Comparison of ENCODE assay signal across 15 cellular contexts in genomic region chr17:7413346-7413985, GRCh38. TPM values are rescaled to one million over a fixed set of nuclear protein-coding genes. Genes with fewer than 3 reads are reported as not detected.
DNase-seq lines count a peak whose midpoint lies in the region; ATAC-seq and TF ChIP-seq lines count a peak whose summit lies in the region.
"Had no signal": no experiment of that assay in that cellular context is flagged by ENCODE, and none has a peak within 500 bp of the region (broad histone marks: within the 10 kb centered on the region; RNA-seq: fewer than 3 reads in every experiment).

No MANE protein-coding gene starts in this region.

- no peak overlapping the region for H3K27ac Mint-ChIP-seq in activated CD8-positive, alpha-beta T cell treated with anti-CD3 and anti-CD28 coated beads for 36 hours
- H3K27ac Mint-ChIP-seq in activated CD8-positive, alpha-beta T cell treated with anti-CD3 and anti-CD28 coated beads, Interleukin-2, amount 10 ng/mL, durations not matched to agents 7 days and 5 days = no peak overlapping the region
- H3K27ac Mint-ChIP-seq in T-helper 2 cell treated with Interferon-gamma antibody and Interleukin-4, amounts not matched to agents 5 μg/mL and 100 μg/mL, for 36 hours = no peak overlapping the region

- ATAC-seq in activated CD8-positive, alpha-beta T cell treated with anti-CD3 and anti-CD28 coated beads for 36 hours = peak; percentile 27
- no peak for ATAC-seq in activated CD8-positive, alpha-beta T cell treated with anti-CD3 and anti-CD28 coated beads, Interleukin-2, amount 10 ng/mL, durations not matched to agents 7 days and 5 days
- ATAC-seq: left lobe of liver had no signal

- CTCF ChIA-PET in activated CD8-positive, alpha-beta T cell treated with anti-CD3 and anti-CD28 coated beads for 36 hours (lab: Charles Lee) = interaction anchor here (1.0 kb wide), 1 partner anchor 16 kb away, joined by 4 read pairs; no protein-coding TSS in a partner anchor
- CTCF ChIA-PET in activated CD8-positive, alpha-beta T cell treated with anti-CD3 and anti-CD28 coated beads, Interleukin-2, amount 10 ng/mL, durations not matched to agents 7 days and 5 days (lab: Charles Lee) = no interaction called here

- no peak overlapping the region for H3K4me3 Mint-ChIP-seq in activated CD8-positive, alpha-beta T cell treated with anti-CD3 and anti-CD28 coated beads for 36 hours
- no peak overlapping the region for H3K4me3 Mint-ChIP-seq in activated CD8-positive, alpha-beta T cell treated with anti-CD3 and anti-CD28 coated beads, Interleukin-2, amount 10 ng/mL, durations not matched to agents 7 days and 5 days
- no peak overlapping the region for H3K4me3 Mint-ChIP-seq in T-helper 2 cell treated with Interferon-gamma antibody and Interleukin-4, amounts not matched to agents 5 μg/mL and 100 μg/mL, for 36 hours
- H3K4me3 Mint-ChIP-seq: nephron had no signal

- intact Hi-C loops in activated CD8-positive, alpha-beta T cell treated with anti-CD3 and anti-CD28 coated beads for 36 hours (cut with micrococcal nuclease) = no loop called here

- no peaks in the 10 kb centered on the region for H3K27me3 Mint-ChIP-seq in activated CD8-positive, alpha-beta T cell treated with anti-CD3 and anti-CD28 coated beads for 36 hours
- no peaks in the 10 kb centered on the region for H3K27me3 Mint-ChIP-seq in activated CD8-positive, alpha-beta T cell treated with anti-CD3 and anti-CD28 coated beads, Interleukin-2, amount 10 ng/mL, durations not matched to agents 7 days and 5 days (ENCODE audit: low read depth)
- H3K27me3 Mint-ChIP-seq in T-helper 2 cell treated with Interferon-gamma antibody and Interleukin-4, amounts not matched to agents 5 μg/mL and 100 μg/mL, for 36 hours (ENCODE audit: low read depth) = peaks cover 7% of the 10 kb centered on the region

- H3K36me3 Mint-ChIP-seq in activated CD8-positive, alpha-beta T cell treated with anti-CD3 and anti-CD28 coated beads for 36 hours (ENCODE audit: low read depth) = no peaks in the 10 kb centered on the region
- H3K36me3 Mint-ChIP-seq in activated CD8-positive, alpha-beta T cell treated with anti-CD3 and anti-CD28 coated beads, Interleukin-2, amount 10 ng/mL, durations not matched to agents 7 days and 5 days (ENCODE audit: low read depth) = no peaks in the 10 kb centered on the region
- no peaks in the 10 kb centered on the region for H3K36me3 Mint-ChIP-seq in T-helper 2 cell treated with Interferon-gamma antibody and Interleukin-4, amounts not matched to agents 5 μg/mL and 100 μg/mL, for 36 hours (ENCODE audit: low read depth)

- DNase-seq in activated CD8-positive, alpha-beta T cell treated with anti-CD3 and anti-CD28 coated beads for 36 hours = no peak
- no peak for DNase-seq in activated CD8-positive, alpha-beta T cell treated with anti-CD3 and anti-CD28 coated beads, Interleukin-2, amount 10 ng/mL, durations not matched to agents 7 days and 5 days
- peak; percentile 40 for DNase-seq in amniotic epithelial cell (ENCODE audit: low read depth)
- DNase-seq in fibroblast of villous mesenchyme (ENCODE audit: low read depth) = peak; percentile 69
- no peak for DNase-seq in NCI-H2107 (lab: John Stamatoyannopoulos, UW)
- DNase-seq in NCI-H446 treated with DMSO at 0.1 percent for 48 hours (lab: John Stamatoyannopoulos, UW) = no peak
- DNase-seq in T-helper 2 cell treated with Interferon-gamma antibody and Interleukin-4, amounts not matched to agents 5 μg/mL and 100 μg/mL, for 36 hours (ENCODE audit: low spot score) = no peak
- DNase-seq: activated naive CD4-positive, alpha-beta T cell treated with anti-CD3 and anti-CD28 coated beads, Interleukin-2, amount 50 U/mL, for 16 hours; Caco-2; NCI-H526; stimulated activated naive CD4-positive, alpha-beta T cell had no signal

- POLR2A ChIA-PET in activated CD8-positive, alpha-beta T cell treated with anti-CD3 and anti-CD28 coated beads for 36 hours (lab: Charles Lee) = interaction anchor here (0.8 to 1.8 kb wide), 2 partner anchors 11 to 22 kb away, joined by 3 to 6 read pairs; partner anchors contain the start of gene TMEM102
- POLR2A ChIA-PET in activated CD8-positive, alpha-beta T cell treated with anti-CD3 and anti-CD28 coated beads, Interleukin-2, amount 10 ng/mL, durations not matched to agents 7 days and 5 days (lab: Charles Lee) = interaction anchor here (1.1 kb wide), 1 partner anchor 9 kb away, joined by 3 read pairs; the partner anchor contains the start of gene TMEM256

- TF ChIP-seq CTCF in activated CD8-positive, alpha-beta T cell treated with anti-CD3 and anti-CD28 coated beads for 36 hours (IDR thresholded peaks at IDR 0.05) = no peak
- no peak for TF ChIP-seq CTCF in fibroblast of villous mesenchyme (IDR thresholded peaks at IDR 0.05; ENCODE audit: insufficient read depth, low read depth, low read length)

- no peaks in the 10 kb centered on the region for H3K9me3 Mint-ChIP-seq in activated CD8-positive, alpha-beta T cell treated with anti-CD3 and anti-CD28 coated beads for 36 hours
- no peaks in the 10 kb centered on the region for H3K9me3 Mint-ChIP-seq in activated CD8-positive, alpha-beta T cell treated with anti-CD3 and anti-CD28 coated beads, Interleukin-2, amount 10 ng/mL, durations not matched to agents 7 days and 5 days (ENCODE audit: insufficient read depth)
- H3K9me3 Mint-ChIP-seq in T-helper 2 cell treated with Interferon-gamma antibody and Interleukin-4, amounts not matched to agents 5 μg/mL and 100 μg/mL, for 36 hours = no peaks in the 10 kb centered on the region
- H3K9me3 Mint-ChIP-seq: nephron had no signal

- H3K4me1 Mint-ChIP-seq in activated CD8-positive, alpha-beta T cell treated with anti-CD3 and anti-CD28 coated beads for 36 hours (ENCODE audit: low read depth) = peaks cover 4% of the 10 kb centered on the region
- H3K4me1 Mint-ChIP-seq in activated CD8-positive, alpha-beta T cell treated with anti-CD3 and anti-CD28 coated beads, Interleukin-2, amount 10 ng/mL, durations not matched to agents 7 days and 5 days (ENCODE audit: low read depth) = no peaks in the 10 kb centered on the region
- no peaks in the 10 kb centered on the region for H3K4me1 Mint-ChIP-seq in T-helper 2 cell treated with Interferon-gamma antibody and Interleukin-4, amounts not matched to agents 5 μg/mL and 100 μg/mL, for 36 hours (ENCODE audit: low read depth)

- peak overlapping the region; percentile 9 for H3K27ac ChIP-seq in temporal lobe (ENCODE audit: low read depth, low read length)

- H3K4me3 ChIP-seq in fibroblast of villous mesenchyme (ENCODE audit: low read depth, low read length) = no peak overlapping the region

RNA-seq across cellular contexts. Expression of gene NLGN2, which starts 5.8 kb away (rescaled TPM):
- total RNA-seq in activated CD8-positive, alpha-beta T cell treated with anti-CD3 and anti-CD28 coated beads for 36 hours = 10 to 100 TPM in 1 of 2 experiments, 1 to 10 TPM in 1; 9.4 to 10.9 TPM
- 1 to 10 TPM; 4.7 to 5.2 TPM for total RNA-seq in activated CD8-positive, alpha-beta T cell treated with anti-CD3 and anti-CD28 coated beads, Interleukin-2, amount 10 ng/mL, durations not matched to agents 7 days and 5 days
- total RNA-seq in fibroblast of villous mesenchyme (8.1 and 9.5 TPM in 2 replicates), temporal lobe (27.0 TPM)

RNA-seq across cellular contexts. Expression of gene SPEM1, which starts 6.7 kb away (rescaled TPM):
- under 1 TPM in 1 of 2 experiments, not detected in 1; 0.36 TPM for total RNA-seq in activated CD8-positive, alpha-beta T cell treated with anti-CD3 and anti-CD28 coated beads for 36 hours
- total RNA-seq in activated CD8-positive, alpha-beta T cell treated with anti-CD3 and anti-CD28 coated beads, Interleukin-2, amount 10 ng/mL, durations not matched to agents 7 days and 5 days = not detected
- total RNA-seq in fibroblast of villous mesenchyme (not detected in 2 replicates), temporal lobe (not detected)
- total RNA-seq: H1, left lobe of liver had no signal

RNA-seq across cellular contexts. Expression of gene TMEM256, which starts 9.6 kb away (rescaled TPM):
- 10 to 100 TPM; 55.8 to 60.6 TPM for total RNA-seq in activated CD8-positive, alpha-beta T cell treated with anti-CD3 and anti-CD28 coated beads for 36 hours
- total RNA-seq in activated CD8-positive, alpha-beta T cell treated with anti-CD3 and anti-CD28 coated beads, Interleukin-2, amount 10 ng/mL, durations not matched to agents 7 days and 5 days = 10 to 100 TPM; 61.8 to 62.3 TPM
- total RNA-seq in fibroblast of villous mesenchyme = 147 and 162 TPM in 2 replicates
- total RNA-seq in temporal lobe = 29.7 TPM

RNA-seq across cellular contexts. Expression of gene SPEM2, which starts 11.9 kb away (rescaled TPM):
- total RNA-seq in activated CD8-positive, alpha-beta T cell treated with anti-CD3 and anti-CD28 coated beads for 36 hours = not detected
- total RNA-seq in activated CD8-positive, alpha-beta T cell treated with anti-CD3 and anti-CD28 coated beads, Interleukin-2, amount 10 ng/mL, durations not matched to agents 7 days and 5 days = not detected
- total RNA-seq in fibroblast of villous mesenchyme (not detected in 2 replicates), temporal lobe (not detected)
- total RNA-seq: Caco-2, H1, left lobe of liver had no signal

RNA-seq across cellular contexts. Expression of gene SPEM3, which starts 15.2 kb away (rescaled TPM):
- not detected for total RNA-seq in activated CD8-positive, alpha-beta T cell treated with anti-CD3 and anti-CD28 coated beads for 36 hours
- not detected for total RNA-seq in activated CD8-positive, alpha-beta T cell treated with anti-CD3 and anti-CD28 coated beads, Interleukin-2, amount 10 ng/mL, durations not matched to agents 7 days and 5 days
- total RNA-seq in fibroblast of villous mesenchyme = not detected in 2 replicates
- total RNA-seq in temporal lobe = not detected
- total RNA-seq: Caco-2, H1, left lobe of liver had no signal

Comparison
In these comparisons a context has a peak if more than half of its experiments do, and no peak if none do; other contexts are left out.
1. DNase-seq: peak in amniotic epithelial cell (single experiment) and fibroblast of villous mesenchyme (single experiment); none in activated CD8-positive, alpha-beta T cell treated with anti-CD3 and anti-CD28 coated beads for 36 hours (single experiment), activated CD8-positive, alpha-beta T cell treated with anti-CD3 and anti-CD28 coated beads, Interleukin-2, amount 10 ng/mL, durations not matched to agents 7 days and 5 days (single experiment), NCI-H2107 (single experiment), NCI-H446 treated with DMSO at 0.1 percent for 48 hours (single experiment) and T-helper 2 cell treated with Interferon-gamma antibody and Interleukin-4, amounts not matched to agents 5 μg/mL and 100 μg/mL, for 36 hours (single experiment).